19 cellular contexts compared by ENCODE assay signal in genomic region chr1:42886800-42887199, GRCh38.
"Had no signal": no experiment of that assay in that cellular context is flagged by ENCODE, and none has a peak within 500 bp of the region (broad histone marks: within the 10 kb centered on the region; RNA-seq: fewer than 3 reads in every experiment).

No MANE protein-coding gene starts in this region.

- DNase-seq: activated CD4-positive, alpha-beta T cell treated with anti-CD3 and anti-CD28 coated beads, Interleukin-2, amount 50 U/mL, for 1 hour; activated CD4-positive, CD25-positive, alpha-beta regulatory T cell treated with anti-CD3 and anti-CD28 coated beads, Interleukin-2, amount 50 U/mL, for 72 hours; activated CD8-positive, alpha-beta memory T cell treated with anti-CD3 and anti-CD28 coated beads, Interleukin-2, amount 50 U/mL, for 4 hours; activated naive CD4-positive, alpha-beta T cell treated with anti-CD3 and anti-CD28 coated beads, Interleukin-2, amount 10 ng/mL, durations not matched to agents 7 days and 5 days; activated naive CD8-positive, alpha-beta T cell treated with anti-CD3 and anti-CD28 coated beads, Interleukin-2, amount 50 U/mL, for 24 hours; activated T-cell treated with anti-CD3 and anti-CD28 coated beads, Interleukin-2, amount 50 U/mL, for 4 hours; caudate nucleus; dorsolateral prefrontal cortex; endodermal cell; foreskin melanocyte; glutamatergic neuron; hypothalamus; kidney; left ventricle myocardium inferior; nephron progenitor cell; occipital lobe; right lobe of liver; stimulated activated CD4-positive, alpha-beta T cell treated with anti-CD3 and anti-CD28 coated beads, Interleukin-4, amount 100 ng/mL, for 24 hours; testis had no signal
